In genomic region chr20:35994994-35995453, GRCh38 we compare ENCODE assay signal across 1 cellular context.
TF ChIP-seq lines count a peak whose summit lies in the region.

No MANE protein-coding gene starts in this region.

TF ChIP-seq in HepG2, 621 proteins besides CTCF, POLR2A, EP300 and RAD21 (continued from another document and continues in another):
- no peak for TF ChIP-seq GMEB1 (CRISPR knock-in tag; IDR thresholded peaks at IDR 0.05; ENCODE audit: borderline replicate concordance)
- TF ChIP-seq RARG (CRISPR knock-in tag; IDR thresholded peaks at IDR 0.05; ENCODE audit: low read depth) = no peak
- peak; percentile 91; the same call in 1 of the 2 replicates for TF ChIP-seq ZNF44 (CRISPR knock-in tag; IDR thresholded peaks at IDR 0.05)
- no peak for TF ChIP-seq GRHL1 (CRISPR knock-in tag; conservative IDR thresholded peaks at IDR 0.05)
- TF ChIP-seq ZNF629 (CRISPR knock-in tag; conservative IDR thresholded peaks at IDR 0.05) = no peak
- no peak for TF ChIP-seq MTF1 (CRISPR knock-in tag; IDR thresholded peaks at IDR 0.05)
- TF ChIP-seq ZNF121 (CRISPR knock-in tag; IDR thresholded peaks at IDR 0.05) = no peak
- TF ChIP-seq ZNF12 (CRISPR knock-in tag; IDR thresholded peaks at IDR 0.05) = peak; percentile 35; the same call in 1 of the 2 replicates
- 0 out of 2 replicates have a peak, but pooled peaks have one; percentile 49 for TF ChIP-seq ZNF225 (CRISPR knock-in tag; IDR thresholded peaks at IDR 0.05)
- no peak for TF ChIP-seq ZNF775 (CRISPR knock-in tag; IDR thresholded peaks at IDR 0.05; ENCODE audit: borderline replicate concordance)
- 0 out of 2 replicates have a peak, but pooled peaks have one; percentile 25 for TF ChIP-seq PATZ1 (CRISPR knock-in tag; IDR thresholded peaks at IDR 0.05)
- 0 out of 2 replicates have a peak, but pooled peaks have one; percentile 42 for TF ChIP-seq IKZF5 (CRISPR knock-in tag; IDR thresholded peaks at IDR 0.05)
- no peak for TF ChIP-seq ZSCAN30 (CRISPR knock-in tag; IDR thresholded peaks at IDR 0.05)
- TF ChIP-seq ONECUT2 (CRISPR knock-in tag; IDR thresholded peaks at IDR 0.05) = no peak
- no peak for TF ChIP-seq ZNF335 (CRISPR knock-in tag; IDR thresholded peaks at IDR 0.05)
- TF ChIP-seq ZMYM4 (CRISPR knock-in tag; IDR thresholded peaks at IDR 0.05) = peak; percentile 32; the same call in 1 of the 2 replicates
- 0 out of 2 replicates have a peak, but pooled peaks have one; percentile 61 for TF ChIP-seq ZNF205 (CRISPR knock-in tag; IDR thresholded peaks at IDR 0.05)
- TF ChIP-seq SOX13 (IDR thresholded peaks at IDR 0.05) = no peak
- no peak for TF ChIP-seq SOX13 (CRISPR knock-in tag; conservative IDR thresholded peaks at IDR 0.05 in 1 of 2, IDR thresholded peaks at IDR 0.05 in 1 of 2)
- no peak for TF ChIP-seq SRF (IDR thresholded peaks at IDR 0.05; ENCODE audit: low read depth, low read length)
- peak; percentile 23; the same call in 1 of the 2 replicates for TF ChIP-seq ELF3 (CRISPR knock-in tag; IDR thresholded peaks at IDR 0.05)
- peak; percentile 40; the same call in 1 of the 2 replicates for TF ChIP-seq KLF11 (CRISPR knock-in tag; IDR thresholded peaks at IDR 0.05)
- no peak for TF ChIP-seq ZNF841 (CRISPR knock-in tag; IDR thresholded peaks at IDR 0.05; ENCODE audit: borderline replicate concordance)
- no peak for TF ChIP-seq ZSCAN21 (CRISPR knock-in tag; IDR thresholded peaks at IDR 0.05; ENCODE audit: borderline replicate concordance)
- no peak for TF ChIP-seq THAP8 (CRISPR knock-in tag; IDR thresholded peaks at IDR 0.05; ENCODE audit: borderline replicate concordance)
- no peak for TF ChIP-seq ZNF24 (IDR thresholded peaks at IDR 0.05)
- TF ChIP-seq ZNF839 (CRISPR knock-in tag; IDR thresholded peaks at IDR 0.05; ENCODE audit: borderline replicate concordance) = no peak
- TF ChIP-seq ZNF891 (CRISPR knock-in tag; IDR thresholded peaks at IDR 0.05) = peak; percentile 83; the same call in 1 of the 2 replicates
- no peak for TF ChIP-seq ZNF678 (CRISPR knock-in tag; IDR thresholded peaks at IDR 0.05)
- TF ChIP-seq XBP1 (CRISPR knock-in tag; IDR thresholded peaks at IDR 0.05) = no peak
- 0 out of 2 replicates have a peak, but pooled peaks have one; percentile 62 for TF ChIP-seq FOXO4 (CRISPR knock-in tag; conservative IDR thresholded peaks at IDR 0.05)
- peak; percentile 94; the same call in 1 of the 2 replicates for TF ChIP-seq ZNF512B (CRISPR knock-in tag; IDR thresholded peaks at IDR 0.05; ENCODE audit: borderline replicate concordance)
- no peak for TF ChIP-seq PAX8 (CRISPR knock-in tag; IDR thresholded peaks at IDR 0.05; ENCODE audit: borderline replicate concordance)
- peak; percentile 98 for TF ChIP-seq STAG1 (CRISPR knock-in tag; IDR thresholded peaks at IDR 0.05)
- no peak for TF ChIP-seq KMT2A (CRISPR knock-in tag; IDR thresholded peaks at IDR 0.05)
- no peak for TF ChIP-seq U2AF2 (IDR thresholded peaks at IDR 0.05; ENCODE audit: low read depth, low read length)
- no peak for TF ChIP-seq MED1 (CRISPR knock-in tag; IDR thresholded peaks at IDR 0.05)
- no peak for TF ChIP-seq ZSCAN31 (CRISPR knock-in tag; IDR thresholded peaks at IDR 0.05; ENCODE audit: low read depth)
- TF ChIP-seq ZNF317 (CRISPR knock-in tag; IDR thresholded peaks at IDR 0.05) = no peak
- TF ChIP-seq GMEB2 (CRISPR knock-in tag; IDR thresholded peaks at IDR 0.05; ENCODE audit: low read depth) = no peak
- no peak for TF ChIP-seq MED8 (CRISPR knock-in tag; IDR thresholded peaks at IDR 0.05; ENCODE audit: insufficient replicate concordance)
- peak; percentile 24; the same call in 1 of the 2 replicates for TF ChIP-seq MAX (IDR thresholded peaks at IDR 0.05)
- peak; percentile 52; the same call in 1 of the 2 replicates for TF ChIP-seq ZFX (CRISPR knock-in tag; IDR thresholded peaks at IDR 0.05; ENCODE audit: low read depth)
- TF ChIP-seq ZNF136 (CRISPR knock-in tag; IDR thresholded peaks at IDR 0.05; ENCODE audit: low read depth) = no peak
- 0 out of 2 replicates have a peak, but pooled peaks have one; percentile 18 for TF ChIP-seq FOXA3 (CRISPR knock-in tag; IDR thresholded peaks at IDR 0.05)
- no peak for TF ChIP-seq ZNF83 (CRISPR knock-in tag; IDR thresholded peaks at IDR 0.05; ENCODE audit: borderline replicate concordance)
- TF ChIP-seq ZNF883 (CRISPR knock-in tag; IDR thresholded peaks at IDR 0.05; ENCODE audit: not compliant biosample characterization) = peak; percentile 67
- peak; percentile 100 for TF ChIP-seq SMC3 (IDR thresholded peaks at IDR 0.05; ENCODE audit: low read length)
- TF ChIP-seq PLRG1 (conservative IDR thresholded peaks at IDR 0.05) = no peak
- TF ChIP-seq CEBPZ (IDR thresholded peaks at IDR 0.05; ENCODE audit: low read length) = no peak
- TF ChIP-seq ZNF530 (CRISPR knock-in tag; IDR thresholded peaks at IDR 0.05; ENCODE audit: low read depth) = no peak
- no peak for TF ChIP-seq ATF1 (CRISPR knock-in tag; IDR thresholded peaks at IDR 0.05)
